ENCODE assay signal across 28 cellular contexts in genomic region chr1:92343061-92343460, GRCh38.
"Had no signal": no experiment of that assay in that cellular context is flagged by ENCODE, and none has a peak within 500 bp of the region (broad histone marks: within the 10 kb centered on the region; RNA-seq: fewer than 3 reads in every experiment).

No MANE protein-coding gene starts in this region.

- H3K9me3 Mint-ChIP-seq: activated naive CD4-positive, alpha-beta T cell treated with anti-CD3 and anti-CD28 coated beads, Interleukin-2, amount 10 ng/mL, durations not matched to agents 7 days and 5 days; activated naive CD8-positive, alpha-beta T cell treated with anti-CD3 and anti-CD28 coated beads, Interleukin-2, amount 10 ng/mL, durations not matched to agents 7 days and 5 days; activated T-helper 1 cell treated with anti-CD3 and anti-CD28 coated beads, Interleukin-12 subunit alpha, Interleukin-12 subunit beta, Interleukin-2, Interleukin-4 antibody, amounts not matched to agents 30 ng/mL and 10 ng/mL and 1 ng/mL, durations not matched to agents 14 hours and 24 hours and 36 hours; dendritic cell treated with granulocyte-macrophage colony-stimulating factor and Interleukin-4, amounts not matched to agents 40 ng/mL and 50 ng/mL, for 4 days; endodermal cell; mesothelial cell of epicardium; naive B cell; nephron progenitor cell; stimulated activated naive B cell treated with anti-CD40 and anti-IgM and Interleukin-4, amounts not matched to agents 10 μg/mL and 1 μg/mL and 100 μg/mL, for 72 hours; T-helper 2 cell treated with Interferon-gamma antibody and Interleukin-4, amounts not matched to agents 5 μg/mL and 100 μg/mL, for 36 hours had no signal

- H3K27me3 Mint-ChIP-seq: activated naive CD4-positive, alpha-beta T cell treated with anti-CD3 and anti-CD28 coated beads, Interleukin-2, amount 10 ng/mL, durations not matched to agents 7 days and 5 days; activated naive CD8-positive, alpha-beta T cell treated with anti-CD3 and anti-CD28 coated beads, Interleukin-2, amount 10 ng/mL, durations not matched to agents 7 days and 5 days; dendritic cell treated with granulocyte-macrophage colony-stimulating factor and Interleukin-4, amounts not matched to agents 40 ng/mL and 50 ng/mL, for 4 days; naive B cell; progenitor cell of endocrine pancreas; stimulated activated naive B cell treated with anti-CD40 and anti-IgM and Interleukin-4, amounts not matched to agents 10 μg/mL and 1 μg/mL and 100 μg/mL, for 72 hours had no signal

- H3K4me3 Mint-ChIP-seq: activated naive CD4-positive, alpha-beta T cell treated with anti-CD3 and anti-CD28 coated beads, Interleukin-2, amount 10 ng/mL, durations not matched to agents 7 days and 5 days; activated naive CD8-positive, alpha-beta T cell treated with anti-CD3 and anti-CD28 coated beads, Interleukin-2, amount 10 ng/mL, durations not matched to agents 7 days and 5 days; activated T-helper 1 cell treated with anti-CD3 and anti-CD28 coated beads, Interleukin-12 subunit alpha, Interleukin-12 subunit beta, Interleukin-2, Interleukin-4 antibody, amounts not matched to agents 30 ng/mL and 10 ng/mL and 1 ng/mL, durations not matched to agents 14 hours and 24 hours and 36 hours; dendritic cell treated with granulocyte-macrophage colony-stimulating factor and Interleukin-4, amounts not matched to agents 40 ng/mL and 50 ng/mL, for 4 days; endodermal cell; mesothelial cell of epicardium; naive B cell; nephron progenitor cell; stimulated activated naive B cell treated with anti-CD40 and anti-IgM and Interleukin-4, amounts not matched to agents 10 μg/mL and 1 μg/mL and 100 μg/mL, for 72 hours; T-helper 2 cell treated with Interferon-gamma antibody and Interleukin-4, amounts not matched to agents 5 μg/mL and 100 μg/mL, for 36 hours had no signal

- H3K79me2 ChIP-seq: hepatocyte had no signal

- H3K4me3 ChIP-seq: gastrocnemius medialis, hepatocyte, suprapubic skin, tibial artery, upper lobe of right lung had no signal

- H3K27ac ChIP-seq: gastrocnemius medialis, hepatocyte, neutrophil, suprapubic skin, tibial artery, upper lobe of right lung, VCaP had no signal

- DNase-seq: activated CD4-positive, alpha-beta T cell treated with anti-CD3 and anti-CD28 coated beads for 4 hours; activated CD4-positive, alpha-beta T cell treated with anti-CD3 and anti-CD28 coated beads, Interleukin-2, amount 50 U/mL, for 4 hours; activated CD8-positive, alpha-beta memory T cell treated with anti-CD3 and anti-CD28 coated beads for 24 hours; activated gamma-delta T cell; activated naive CD4-positive, alpha-beta T cell treated with anti-CD3 and anti-CD28 coated beads, Interleukin-2, amount 10 ng/mL, durations not matched to agents 7 days and 5 days; activated naive CD8-positive, alpha-beta T cell treated with anti-CD3 and anti-CD28 coated beads, Interleukin-2, amount 10 ng/mL, durations not matched to agents 7 days and 5 days; amygdala; endodermal cell; gastrocnemius medialis; left cardiac atrium; left ventricle myocardium superior; naive B cell; nephron progenitor cell; stimulated activated CD4-positive, alpha-beta T cell treated with anti-CD3 and anti-CD28 coated beads, Interleukin-15, amount 100 ng/mL, for 24 hours; stimulated activated CD4-positive, alpha-beta T cell treated with anti-CD3 and anti-CD28 coated beads, Interleukin-2, amount 100 ng/mL, for 24 hours; stimulated activated naive B cell treated with anti-CD40 and anti-IgM and Interleukin-4, amounts not matched to agents 10 μg/mL and 1 μg/mL and 100 μg/mL, for 72 hours; T-helper 1 cell; tibial artery; upper lobe of right lung had no signal

- H2AFZ ChIP-seq: hepatocyte had no signal

- H3K4me1 ChIP-seq: gastrocnemius medialis, suprapubic skin, tibial artery, upper lobe of right lung had no signal

- H3K27ac Mint-ChIP-seq: activated naive CD4-positive, alpha-beta T cell treated with anti-CD3 and anti-CD28 coated beads, Interleukin-2, amount 10 ng/mL, durations not matched to agents 7 days and 5 days; activated naive CD8-positive, alpha-beta T cell treated with anti-CD3 and anti-CD28 coated beads, Interleukin-2, amount 10 ng/mL, durations not matched to agents 7 days and 5 days; activated T-helper 1 cell treated with anti-CD3 and anti-CD28 coated beads, Interleukin-12 subunit alpha, Interleukin-12 subunit beta, Interleukin-2, Interleukin-4 antibody, amounts not matched to agents 30 ng/mL and 10 ng/mL and 1 ng/mL, durations not matched to agents 14 hours and 24 hours and 36 hours; dendritic cell treated with granulocyte-macrophage colony-stimulating factor and Interleukin-4, amounts not matched to agents 40 ng/mL and 50 ng/mL, for 4 days; endodermal cell; mesothelial cell of epicardium; progenitor cell of endocrine pancreas; stimulated activated naive B cell treated with anti-CD40 and anti-IgM and Interleukin-4, amounts not matched to agents 10 μg/mL and 1 μg/mL and 100 μg/mL, for 72 hours; T-helper 2 cell treated with Interferon-gamma antibody and Interleukin-4, amounts not matched to agents 5 μg/mL and 100 μg/mL, for 36 hours had no signal

- H3K4me2 ChIP-seq: hepatocyte had no signal

- H3K9me3 ChIP-seq: gastrocnemius medialis, neutrophil, suprapubic skin, tibial artery, upper lobe of right lung had no signal

- H3K27me3 ChIP-seq: gastrocnemius medialis, hepatocyte, neutrophil, suprapubic skin, tibial artery, upper lobe of right lung had no signal

- H3K4me1 Mint-ChIP-seq: endodermal cell, mesothelial cell of epicardium, naive B cell, nephron progenitor cell had no signal
